8 cellular contexts compared by ENCODE assay signal in the genomic region with DNA sequence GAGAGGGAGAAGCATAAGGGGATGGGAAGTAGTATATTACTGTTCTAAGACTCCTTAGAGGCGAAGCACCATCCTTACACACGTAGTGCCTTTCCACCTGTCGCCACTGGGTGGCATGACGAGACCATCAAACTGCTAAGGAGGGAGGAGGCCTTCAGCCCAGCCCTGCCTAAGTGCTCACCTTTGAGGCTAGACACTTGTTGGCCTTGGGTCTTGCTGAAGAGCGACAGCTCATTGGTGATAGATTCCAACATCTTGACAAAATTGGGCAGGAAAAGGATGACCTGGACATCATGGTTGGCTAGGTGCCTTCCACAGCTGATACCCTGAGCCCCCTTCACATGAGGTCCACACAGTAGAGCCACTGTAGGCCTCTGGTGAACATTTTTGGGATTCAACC. TPM values are rescaled to one million over a fixed set of nuclear protein-coding genes. Genes with fewer than 3 reads are reported as not detected.
DNase-seq lines count a peak whose midpoint lies in the region; ATAC-seq and TF ChIP-seq lines count a peak whose summit lies in the region.

No MANE protein-coding gene starts in this region.

- DNase-seq in Right ventricle myocardium inferior (ENCODE audit: missing footprints) (no peak), cardiac septum (ENCODE audit: low spot score) (no peak), NCI-H1694 treated with DMSO at 0.1 percent for 48 hours (lab: John Stamatoyannopoulos, UW) (peak; percentile 36), mammary epithelial cell (peak; percentile 55), left kidney (ENCODE audit: low read depth, low spot score) (peak; percentile 81)
- DNase-seq in activated CD4-positive, CD25-positive, alpha-beta regulatory T cell (lab: John Stamatoyannopoulos, UW): peak; percentile 30 to 60 (median 45)
- peak; percentile 65 to 67 for DNase-seq in stimulated activated CD4-positive, alpha-beta T cell treated with anti-CD3 and anti-CD28 coated beads, Interleukin-4, amount 100 ng/mL, for 4 hours

- H4K20me1 ChIP-seq in mammary epithelial cell (ENCODE audit: insufficient read depth, low read length): no peaks in the 10 kb centered on the region

- peak; percentile 64 for ATAC-seq in Right ventricle myocardium inferior
- ATAC-seq in GM18511 (IDR thresholded peaks at IDR 0.05; ENCODE audit: unreplicated experiment): no peak

- BruUV-seq in mammary epithelial cell (replicated peaks; lab: Mats Ljungman, UMichigan): no TSS peak

- dilution Hi-C loops in mammary epithelial cell (cut with HindIII; ENCODE audit: low sequenced_read_pairs): no loop called here

- H2AFZ ChIP-seq in mammary epithelial cell (ENCODE audit: low read depth, low read length): no peak overlapping the region

- H3K36me3 ChIP-seq in mammary epithelial cell (ENCODE audit: insufficient read depth, low read length): peaks cover 6% of the 10 kb centered on the region

- in situ Hi-C loops in mammary epithelial cell (cut with MboI; ENCODE audit: low sequenced_read_pairs in 2 of 2): loop anchor here (5.0 to 10.0 kb wide), 3 partner anchors 132 to 320 kb away; a partner anchor contains a TSS

- no peak overlapping the region for H3K4me3 ChIP-seq in mammary epithelial cell (replicated peaks in 1 of 3; ENCODE audit: insufficient read depth in 1 of 3, low read depth in 2 of 3, low read length in 3 of 3)

- TF ChIP-seq CTCF in mammary epithelial cell (conservative IDR thresholded peaks at IDR 0.05 in 1 of 2, IDR thresholded peaks at IDR 0.05 in 1 of 2; ENCODE audit: extremely low read depth in 1 of 2, insufficient read depth in 1 of 2, low read depth in 1 of 2, low read length in 2 of 2): peak; percentile 88 to 96

- no peak overlapping the region for H3K27ac ChIP-seq in mammary epithelial cell (ENCODE audit: insufficient read depth, low read depth, low read length)

- no peaks in the 10 kb centered on the region for H3K9me3 ChIP-seq in mammary epithelial cell (replicated peaks; ENCODE audit: insufficient read depth, low read length)

- H3K27me3 ChIP-seq in mammary epithelial cell (ENCODE audit: insufficient read depth, low read length): no peaks in the 10 kb centered on the region

- intact Hi-C loops in Right ventricle myocardium inferior (cut with DNase I) (loop anchor here (1.0 to 5.0 kb wide), 2 partner anchors 134 to 317 kb away; no protein-coding TSS in a partner anchor), cardiac septum (cut with DNase I) (loop anchor here (1.0 to 5.0 kb wide), 2 partner anchors 134 to 317 kb away; no protein-coding TSS in a partner anchor), mammary epithelial cell (cut with micrococcal nuclease) (loop anchor here (1.0 kb wide), 3 partner anchors 134 to 315 kb away; no protein-coding TSS in a partner anchor)

- peaks cover 1% of the 10 kb centered on the region for H3K79me2 ChIP-seq in mammary epithelial cell (ENCODE audit: insufficient read depth, low read length)

- 10% methylated on average over 5 of the region's 5 CpGs for WGBS in mammary epithelial cell (ENCODE audit: low coverage, missing lambda C conversion rate)

- CTCF ChIA-PET in mammary epithelial cell (lab: Charles Lee; ENCODE audit: low non-redundant PET): interaction anchor here (0.5 kb wide), 1 partner anchor 47 kb away, joined by 9 read pairs; no protein-coding TSS in a partner anchor

- H3K9ac ChIP-seq in mammary epithelial cell (ENCODE audit: insufficient read depth, low read length): no peak overlapping the region

- no peaks in the 10 kb centered on the region for H3K4me1 ChIP-seq in mammary epithelial cell (ENCODE audit: insufficient read depth, low read length)

- H3K4me2 ChIP-seq in mammary epithelial cell (ENCODE audit: insufficient read depth, low read depth, low read length): no peak overlapping the region

RNA-seq across cellular contexts. Expression of a gene that starts 19.6 kb away (rescaled TPM):
- total RNA-seq in Right ventricle myocardium inferior: 47.3 TPM
- total RNA-seq in cardiac septum: 53.1 TPM
- total RNA-seq in mammary epithelial cell: 10 to 100 TPM; 52.7 to 58.7 TPM
- polyA plus RNA-seq in mammary epithelial cell: 66.0 TPM
- 155 TPM for polyA minus RNA-seq in mammary epithelial cell

Comparison
In these comparisons a context has a peak if more than half of its experiments do, and no peak if none do; other contexts are left out.
1. DNase-seq: peak in NCI-H1694 treated with DMSO at 0.1 percent for 48 hours (single experiment), activated CD4-positive, CD25-positive, alpha-beta regulatory T cell (4 of 4), mammary epithelial cell (single experiment), left kidney (single experiment) and stimulated activated CD4-positive, alpha-beta T cell treated with anti-CD3 and anti-CD28 coated beads, Interleukin-4, amount 100 ng/mL, for 4 hours (2 of 2); none in Right ventricle myocardium inferior (single experiment) and cardiac septum (single experiment).